Comparison of ENCODE assay signal across 18 cellular contexts in the genomic region with DNA sequence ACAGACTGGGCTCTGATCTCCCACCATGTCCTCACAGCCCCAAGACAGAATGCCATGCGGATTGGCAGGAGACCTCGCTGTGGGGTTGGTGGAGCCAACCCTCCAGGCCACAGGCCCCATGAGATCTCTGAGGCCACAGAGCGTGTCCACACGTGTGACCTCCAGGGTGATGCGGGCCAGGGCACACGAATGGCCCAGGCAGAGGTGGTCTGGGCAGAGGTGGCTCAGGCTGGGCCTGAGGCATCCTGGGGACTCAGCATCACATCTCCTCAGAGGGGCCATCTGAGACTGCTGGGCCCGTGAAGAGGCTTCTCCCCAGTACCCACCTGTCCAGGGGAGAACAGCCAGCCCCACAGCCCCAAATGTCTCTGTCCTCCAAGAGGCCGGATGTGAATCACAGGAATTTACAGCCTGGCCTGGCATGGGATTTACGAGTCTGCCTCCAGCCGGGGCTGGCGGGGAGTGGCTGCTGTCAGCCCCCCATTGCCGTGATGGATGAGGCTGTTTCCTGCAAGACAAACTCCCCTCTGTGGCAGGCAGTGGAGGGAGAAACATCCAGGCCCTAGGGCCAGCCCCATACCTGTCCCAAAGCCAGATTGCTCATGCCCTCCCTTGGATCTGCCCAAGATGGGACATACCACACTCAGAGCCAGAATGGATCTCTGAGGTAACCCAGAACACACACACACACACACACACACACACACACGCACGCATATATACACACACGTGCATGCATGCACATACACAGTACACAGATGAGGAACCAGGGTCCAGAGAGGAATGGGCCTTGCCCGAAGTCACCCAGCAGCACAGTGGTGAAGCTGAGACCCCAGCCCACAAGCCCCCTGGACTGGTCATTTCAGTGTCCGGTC.
DNase-seq lines count a peak whose midpoint lies in the region; TF ChIP-seq lines count a peak whose summit lies in the region.
"Had no signal": no experiment of that assay in that cellular context is flagged by ENCODE, and none has a peak within 500 bp of the region (broad histone marks: within the 10 kb centered on the region; RNA-seq: fewer than 3 reads in every experiment).

No MANE protein-coding gene starts in this region.

- H3K9ac ChIP-seq in mammary epithelial cell (ENCODE audit: insufficient read depth, low read length) (no peak overlapping the region), mesendoderm (ENCODE audit: low read length) (no peak overlapping the region)

- no peak overlapping the region; the same call in 1 of the 2 replicates for H3K4me3 Mint-ChIP-seq in HFFc6

- WGBS in mammary epithelial cell (ENCODE audit: low coverage, missing lambda C conversion rate) = 69% methylated on average over 13 of the region's 17 CpGs
- no CpG with 5 or more reads among the region's 17 CpGs for WGBS in mesendoderm (ENCODE audit: extremely low coverage, insufficient coverage, low lambda C conversion rate)
- 92 to 93% methylated on average over 4 to 11 of the region's 17 CpGs for WGBS in thyroid gland, 2 donors

- no peak overlapping the region for H2BK120ac ChIP-seq in mesendoderm (ENCODE audit: low read depth, low read length)

- no peaks in the 10 kb centered on the region for H3K9me3 ChIP-seq in mammary epithelial cell (replicated peaks; ENCODE audit: insufficient read depth, low read length)
- H3K9me3 ChIP-seq in thyroid gland = no peaks in the 10 kb centered on the region

- no peak overlapping the region for H3K23ac ChIP-seq in mesendoderm (ENCODE audit: low read length)

- in situ Hi-C loops in ACHN (cut with HindIII; ENCODE audit: low pct_ligation_motif_present, low pct_unique_long_range_greater_than_20kb, low sequenced_read_pairs) = no loop called here
- in situ Hi-C loops in mammary epithelial cell (cut with MboI; ENCODE audit: low sequenced_read_pairs in 2 of 2) = no loop called here

- POLR2A ChIA-PET in GM10248 (lab: Yijun Ruan, JAX) = no interaction called here

- H3K27ac ChIP-seq in mammary epithelial cell (ENCODE audit: insufficient read depth, low read depth, low read length) (no peak overlapping the region), mesendoderm (ENCODE audit: low read depth, low read length) (no peak overlapping the region), thyroid gland (no peak overlapping the region)
- H3K27ac ChIP-seq: dorsolateral prefrontal cortex had no signal

- H3K79me2 ChIP-seq in mammary epithelial cell (ENCODE audit: insufficient read depth, low read length) (no peaks in the 10 kb centered on the region), mesendoderm (ENCODE audit: control insufficient read depth, insufficient read depth, low read length) (no peaks in the 10 kb centered on the region)

- H3K4me2 ChIP-seq in mammary epithelial cell (ENCODE audit: insufficient read depth, low read depth, low read length) = no peak overlapping the region
- H3K4me2 ChIP-seq in mesendoderm (ENCODE audit: low read length) = no peak overlapping the region

- H3K27me3 ChIP-seq in mammary epithelial cell (ENCODE audit: insufficient read depth, low read length) (no peaks in the 10 kb centered on the region), mesendoderm (ENCODE audit: insufficient read depth, low read length, poor library complexity) (no peaks in the 10 kb centered on the region), thyroid gland (no peaks in the 10 kb centered on the region)
- H3K27me3 ChIP-seq: dorsolateral prefrontal cortex had no signal

- no peak overlapping the region for H2AFZ ChIP-seq in mammary epithelial cell (ENCODE audit: low read depth, low read length)

- H3K4ac ChIP-seq in mesendoderm (ENCODE audit: low read depth, low read length) = no peak overlapping the region

- H2AK5ac ChIP-seq in mesendoderm (ENCODE audit: low read length) = no peak overlapping the region

- peak; percentile 41 for DNase-seq in ACHN
- peak; percentile 30 for DNase-seq in HFFc6
- peak; percentile 29 for DNase-seq in mammary epithelial cell
- DNase-seq in mesendoderm = peak; percentile 38
- no peak for DNase-seq in NCI-H1694 treated with DMSO at 0.1 percent for 48 hours (lab: John Stamatoyannopoulos, UW)
- DNase-seq in GM10248 (ENCODE audit: extremely low spot score) = no peak
- DNase-seq in NCI-H2081 (lab: John Stamatoyannopoulos, UW) = no peak
- no peak for DNase-seq in thyroid gland
- DNase-seq: activated CD4-positive, alpha-beta T cell treated with anti-CD3 and anti-CD28 coated beads, Interleukin-2, amount 50 U/mL, for 1 hour; activated T-cell treated with anti-CD3 and anti-CD28 coated beads, Interleukin-2, amount 50 U/mL, for 1 hour; amniotic stem cell; DMS53; MM.1S; NCI-H2029 treated with DMSO at 0.1 percent for 48 hours; NCI-H82; small intestine had no signal

- H2BK15ac ChIP-seq in mesendoderm (replicated peaks; ENCODE audit: low read depth) = no peak overlapping the region

- TF ChIP-seq POLR2A in thyroid gland (IDR thresholded peaks at IDR 0.05) = no peak

- intact Hi-C loops in mammary epithelial cell (cut with micrococcal nuclease) = no loop called here
- intact Hi-C loops in thyroid gland (cut with DNase I) = no loop called here

- CTCF ChIA-PET in mammary epithelial cell (lab: Charles Lee; ENCODE audit: low non-redundant PET) = no interaction called here
- CTCF ChIA-PET in GM10248 (lab: Yijun Ruan, JAX) = interaction anchor here (1.0 to 1.2 kb wide), 2 partner anchors 14 to 31 kb away, joined by 3 to 5 read pairs; no protein-coding TSS in a partner anchor

- no peak overlapping the region for H2BK5ac ChIP-seq in mesendoderm (ENCODE audit: low read length)

- no peaks in the 10 kb centered on the region for H4K20me1 ChIP-seq in mammary epithelial cell (ENCODE audit: insufficient read depth, low read length)

- H3K79me1 ChIP-seq in mesendoderm (ENCODE audit: low read length) = no peaks in the 10 kb centered on the region

- dilution Hi-C loops in mammary epithelial cell (cut with HindIII; ENCODE audit: low sequenced_read_pairs) = no loop called here

- H3K27me3 Mint-ChIP-seq in HFFc6 (ENCODE audit: insufficient read depth) = peaks cover 5% of the 10 kb centered on the region

- no peaks in the 10 kb centered on the region for H3K36me3 Mint-ChIP-seq in HFFc6 (ENCODE audit: low read depth)

- peaks cover 13% of the 10 kb centered on the region for H3K4me1 Mint-ChIP-seq in HFFc6 (ENCODE audit: low read depth)

- peaks cover 8% of the 10 kb centered on the region for H3K4me1 ChIP-seq in mammary epithelial cell (ENCODE audit: insufficient read depth, low read length)
- no peaks in the 10 kb centered on the region for H3K4me1 ChIP-seq in mesendoderm (ENCODE audit: control insufficient read depth, low read depth, low read length)
- H3K4me1 ChIP-seq in thyroid gland = peaks cover 0 to 17% of the 10 kb centered on the region in 2 donors

- no peak overlapping the region for H4K8ac ChIP-seq in mesendoderm (ENCODE audit: low read depth, low read length)

- no peak overlapping the region for H3K56ac ChIP-seq in mesendoderm (ENCODE audit: low read length)

- no peak overlapping the region for H4K5ac ChIP-seq in mesendoderm (ENCODE audit: low read length)

- no peak overlapping the region for H3K27ac Mint-ChIP-seq in HFFc6

- H3K36me3 ChIP-seq in mammary epithelial cell (ENCODE audit: insufficient read depth, low read length) (no peaks in the 10 kb centered on the region), mesendoderm (ENCODE audit: control insufficient read depth, insufficient read depth, low read length) (no peaks in the 10 kb centered on the region), thyroid gland (no peaks in the 10 kb centered on the region)

- BruUV-seq in mammary epithelial cell (replicated peaks; lab: Mats Ljungman, UMichigan) = no TSS peak

- H3K18ac ChIP-seq in mesendoderm (ENCODE audit: low read length) = no peak overlapping the region

- no peaks in the 10 kb centered on the region for H3K9me3 Mint-ChIP-seq in HFFc6

- TF ChIP-seq CTCF in HFFc6 (IDR thresholded peaks at IDR 0.05) (no peak), mammary epithelial cell (conservative IDR thresholded peaks at IDR 0.05 in 1 of 2, IDR thresholded peaks at IDR 0.05 in 1 of 2; ENCODE audit: extremely low read depth in 1 of 2, insufficient read depth in 1 of 2, low read depth in 1 of 2, low read length in 2 of 2) (no peak), GM10248 (IDR thresholded peaks at IDR 0.05; ENCODE audit: control extremely low read depth, extremely low read depth, low read depth, missing control alignments) (no peak), thyroid gland (IDR thresholded peaks at IDR 0.05) (no peak)

- H3K4me3 ChIP-seq in mammary epithelial cell (replicated peaks in 1 of 3; ENCODE audit: insufficient read depth in 1 of 3, low read depth in 2 of 3, low read length in 3 of 3) (no peak overlapping the region), mesendoderm (ENCODE audit: low read length) (no peak overlapping the region), thyroid gland (replicated peaks in 1 of 3) (no peak overlapping the region)
- H3K4me3 ChIP-seq: dorsolateral prefrontal cortex, lung had no signal

Comparison
In these comparisons a context has a peak if more than half of its experiments do, and no peak if none do; other contexts are left out.
1. DNase-seq: peak in ACHN (single experiment), HFFc6 (single experiment), mammary epithelial cell (single experiment) and mesendoderm (single experiment); none in NCI-H1694 treated with DMSO at 0.1 percent for 48 hours (single experiment), GM10248 (single experiment), NCI-H2081 (0 of 2) and thyroid gland (0 of 2).